Comparison of ENCODE assay signal across 24 cellular contexts in the genomic region with DNA sequence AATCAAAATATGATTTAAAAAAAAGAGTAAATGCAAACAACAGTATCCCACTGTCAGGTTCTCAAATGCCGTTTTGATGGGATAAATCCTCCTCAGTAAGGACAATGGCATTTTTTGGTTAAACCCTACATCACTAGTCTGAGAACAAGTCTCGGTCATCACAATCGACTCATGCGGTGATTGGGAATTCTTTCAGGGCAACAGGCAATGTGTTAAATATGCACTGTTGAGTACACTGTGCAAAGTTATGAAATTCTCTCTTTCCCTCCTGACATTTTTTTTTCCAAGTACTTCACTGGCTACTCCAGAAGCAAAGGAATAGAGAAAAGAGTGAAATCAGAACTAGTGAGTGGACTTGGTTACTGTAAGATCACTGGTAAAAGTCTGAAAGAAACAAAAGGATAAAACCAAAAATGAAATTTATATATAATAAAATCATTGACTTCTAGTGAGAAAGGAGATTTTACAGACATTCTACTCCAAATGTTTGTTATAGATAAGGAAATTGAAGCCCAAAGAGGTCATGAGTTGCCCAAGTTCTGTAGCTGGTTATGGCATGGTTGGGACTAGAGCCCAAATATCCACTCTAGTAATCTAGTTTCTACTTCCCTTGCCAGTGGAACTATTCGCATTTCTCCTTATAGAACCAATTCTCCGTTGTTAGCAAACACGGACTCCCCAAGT.
DNase-seq lines count a peak whose midpoint lies in the region; ATAC-seq and TF ChIP-seq lines count a peak whose summit lies in the region.
"Had no signal": no experiment of that assay in that cellular context is flagged by ENCODE, and none has a peak within 500 bp of the region (broad histone marks: within the 10 kb centered on the region; RNA-seq: fewer than 3 reads in every experiment).

No MANE protein-coding gene starts in this region.

- H3K36me3 Mint-ChIP-seq in nephron (ENCODE audit: low read depth), result peaks cover 24% of the 10 kb centered on the region
- peaks cover 50% of the 10 kb centered on the region for H3K36me3 Mint-ChIP-seq in activated CD4-positive, alpha-beta memory T cell treated with anti-CD3 and anti-CD28 coated beads, Interleukin-2, amount 10 ng/mL, durations not matched to agents 7 days and 5 days (ENCODE audit: low read depth)

- H3K4me1 Mint-ChIP-seq in nephron, result peaks cover 50% of the 10 kb centered on the region
- H3K4me1 Mint-ChIP-seq in activated CD4-positive, alpha-beta memory T cell treated with anti-CD3 and anti-CD28 coated beads, Interleukin-2, amount 10 ng/mL, durations not matched to agents 7 days and 5 days, result peaks cover 3% of the 10 kb centered on the region

- no peak overlapping the region for H3K4me3 Mint-ChIP-seq in nephron
- H3K4me3 Mint-ChIP-seq in activated CD4-positive, alpha-beta memory T cell treated with anti-CD3 and anti-CD28 coated beads, Interleukin-2, amount 10 ng/mL, durations not matched to agents 7 days and 5 days, result no peak overlapping the region

- POLR2A ChIA-PET in activated CD4-positive, alpha-beta memory T cell treated with anti-CD3 and anti-CD28 coated beads, Interleukin-2, amount 10 ng/mL, durations not matched to agents 7 days and 5 days (lab: Charles Lee), result interaction anchor here (0.6 kb wide), 1 partner anchor 22 kb away, joined by 3 read pairs; no protein-coding TSS in a partner anchor

- no peaks in the 10 kb centered on the region for H3K27me3 Mint-ChIP-seq in nephron (ENCODE audit: low read depth)
- H3K27me3 Mint-ChIP-seq in activated CD4-positive, alpha-beta memory T cell treated with anti-CD3 and anti-CD28 coated beads, Interleukin-2, amount 10 ng/mL, durations not matched to agents 7 days and 5 days, result no peaks in the 10 kb centered on the region

- H3K4me3 ChIP-seq in fibroblast of pulmonary artery (replicated peaks; ENCODE audit: low read depth, low read length), result no peak overlapping the region
- H3K4me3 ChIP-seq: BLaER1 treated with 17β-estradiol and CSF1 and Interleukin-3, amounts not matched to agents 10 nM and 100 nM; right atrium auricular region had no signal

- H3K27ac Mint-ChIP-seq in nephron, result peak overlapping the region in 2 of 3 experiments; percentile 4 to 8
- no peak overlapping the region for H3K27ac Mint-ChIP-seq in activated CD4-positive, alpha-beta memory T cell treated with anti-CD3 and anti-CD28 coated beads, Interleukin-2, amount 10 ng/mL, durations not matched to agents 7 days and 5 days

- DNase-seq in EL, result peak; percentile 58
- DNase-seq in amniotic epithelial cell (ENCODE audit: low read depth), result peak; percentile 73
- DNase-seq in fibroblast of pulmonary artery (ENCODE audit: low read depth), result peak; percentile 51
- DNase-seq in activated CD4-positive, alpha-beta memory T cell treated with anti-CD3 and anti-CD28 coated beads, Interleukin-2, amount 10 ng/mL, durations not matched to agents 7 days and 5 days, result no peak
- DNase-seq in NCI-H2227 treated with DMSO at 0.1 percent for 48 hours (lab: John Stamatoyannopoulos, UW), result no peak
- no peak for DNase-seq in epidermal melanocyte (ENCODE audit: insufficient read length, low spot score)
- DNase-seq: activated CD4-positive, alpha-beta T cell treated with anti-CD3 and anti-CD28 coated beads, Interleukin-2, amount 50 U/mL, for 48 hours; activated CD4-positive, CD25-positive, alpha-beta regulatory T cell; activated effector memory CD4-positive, alpha-beta T cell treated with anti-CD3 and anti-CD28 coated beads, Interleukin-2, amount 50 U/mL, for 16 hours; Calu3; dermis blood vessel endothelial cell; KBM-7; mesendoderm; NCI-H146; NCI-H2171 treated with DMSO at 0.1 percent for 48 hours; stimulated activated CD4-positive, alpha-beta T cell treated with anti-CD3 and anti-CD28 coated beads, Interleukin-15, amount 100 ng/mL, for 24 hours; stimulated activated CD8-positive, alpha-beta memory T cell treated with anti-CD3 and anti-CD28 coated beads, Interleukin-4, amount 100 ng/mL, for 48 hours; substantia nigra; T-helper 9 cell had no signal

- H3K9me3 Mint-ChIP-seq in nephron, result peaks cover 3% of the 10 kb centered on the region
- H3K9me3 Mint-ChIP-seq in activated CD4-positive, alpha-beta memory T cell treated with anti-CD3 and anti-CD28 coated beads, Interleukin-2, amount 10 ng/mL, durations not matched to agents 7 days and 5 days, result no peaks in the 10 kb centered on the region

- CTCF ChIA-PET in activated CD4-positive, alpha-beta memory T cell treated with anti-CD3 and anti-CD28 coated beads, Interleukin-2, amount 10 ng/mL, durations not matched to agents 7 days and 5 days (lab: Charles Lee), result no interaction called here

- no peak for ATAC-seq in HG03342 (IDR thresholded peaks at IDR 0.05; ENCODE audit: unreplicated experiment)
- ATAC-seq: HCT116 had no signal

- no peak for TF ChIP-seq CTCF in fibroblast of pulmonary artery (IDR thresholded peaks at IDR 0.05; ENCODE audit: low read length, missing control alignments)
- no peak for TF ChIP-seq CTCF in nephron (IDR thresholded peaks at IDR 0.05; ENCODE audit: unreplicated experiment in 3 of 3)

Comparison
In these comparisons a context has a peak if more than half of its experiments do, and no peak if none do; other contexts are left out.
1. DNase-seq: peak in EL (single experiment), amniotic epithelial cell (single experiment) and fibroblast of pulmonary artery (single experiment); none in activated CD4-positive, alpha-beta memory T cell treated with anti-CD3 and anti-CD28 coated beads, Interleukin-2, amount 10 ng/mL, durations not matched to agents 7 days and 5 days (single experiment), NCI-H2227 treated with DMSO at 0.1 percent for 48 hours (single experiment) and epidermal melanocyte (single experiment).